ENCODE assay signal across 23 cellular contexts in genomic region chr9:136454026-136454796, GRCh38. TPM values are rescaled to one million over a fixed set of nuclear protein-coding genes. Genes with fewer than 3 reads are reported as not detected.
A peak's percentile ranks its signal among the peaks of the same experiment; 100 is the strongest.
DNase-seq lines count a peak whose midpoint lies in the region; ATAC-seq, FAIRE-seq and TF ChIP-seq lines count a peak whose summit lies in the region.
"Had no signal": no experiment of that assay in that cellular context is flagged by ENCODE, and none has a peak within 500 bp of the region (broad histone marks: within the 10 kb centered on the region; RNA-seq: fewer than 3 reads in every experiment).

No MANE protein-coding gene starts in this region.

- H3K4ac ChIP-seq in IMR-90 (ENCODE audit: low read depth, low read length), result no peak overlapping the region

- H3K9me3 Mint-ChIP-seq in dendritic cell treated with granulocyte-macrophage colony-stimulating factor and Interleukin-4, amounts not matched to agents 40 ng/mL and 50 ng/mL, for 4 days, result no peaks in the 10 kb centered on the region
- no peaks in the 10 kb centered on the region for H3K9me3 Mint-ChIP-seq in neural progenitor cell
- H3K9me3 Mint-ChIP-seq: CD4-positive, CD25-positive, alpha-beta regulatory T cell; H9 had no signal

- H3K23ac ChIP-seq in IMR-90 (ENCODE audit: low read depth, low read length), result no peak overlapping the region

- no TSS peak for BruUV-seq in IMR-90 (replicated peaks; lab: Mats Ljungman, UMichigan)
- BruUV-seq in HepG2 (replicated peaks; lab: Mats Ljungman, UMichigan), result no TSS peak

- no peak overlapping the region for H3K56ac ChIP-seq in IMR-90 (ENCODE audit: extremely low read depth, insufficient read depth, low read length)

- H3K14ac ChIP-seq in IMR-90 (replicated peaks; ENCODE audit: low read depth, low read length), result no peak overlapping the region

- H3K9me3 ChIP-seq in BLaER1 (no peaks in the 10 kb centered on the region), IMR-90 (ENCODE audit: control insufficient read depth, insufficient read depth, low read length) (no peaks in the 10 kb centered on the region), HepG2 (ENCODE audit: low read length) (no peaks in the 10 kb centered on the region), neural progenitor cell (ENCODE audit: low read depth) (no peaks in the 10 kb centered on the region)
- H3K9me3 ChIP-seq: A549, SJCRH30 had no signal

- H3K4me2 ChIP-seq in BLaER1, result peak overlapping the region; percentile 76
- H3K4me2 ChIP-seq in IMR-90 (ENCODE audit: low read depth, low read length), result no peak overlapping the region
- no peak overlapping the region for H3K4me2 ChIP-seq in HepG2 (ENCODE audit: low read depth, low read length)
- H3K4me2 ChIP-seq in neural progenitor cell, result no peak overlapping the region
- H3K4me2 ChIP-seq: A549, KMS-11 had no signal

- peaks cover 100% of the 10 kb centered on the region for H3K36me3 Mint-ChIP-seq in dendritic cell treated with granulocyte-macrophage colony-stimulating factor and Interleukin-4, amounts not matched to agents 40 ng/mL and 50 ng/mL, for 4 days (ENCODE audit: low read depth)
- peaks cover 33% of the 10 kb centered on the region for H3K36me3 Mint-ChIP-seq in neural progenitor cell

- POLR2A ChIA-PET in IMR-90 (lab: Charles Lee; ENCODE audit: unreplicated experiment) (no interaction called here), HepG2 (lab: Yijun Ruan, JAX) (no interaction called here)

- TF ChIP-seq RAD21 in IMR-90 (IDR thresholded peaks at IDR 0.05; ENCODE audit: low read length) (no peak), HepG2 (CRISPR knock-in tag; IDR thresholded peaks at IDR 0.05) (no peak)

- H3K79me1 ChIP-seq in IMR-90 (ENCODE audit: low read depth in 1 of 2, low read length in 2 of 2), result peaks cover 6 to 25% of the 10 kb centered on the region in 2 experiments; a peak in 3 of 4 replicates

- H4K5ac ChIP-seq in IMR-90 (ENCODE audit: low read depth, low read length), result no peak overlapping the region

- H3K4me3 Mint-ChIP-seq in dendritic cell treated with granulocyte-macrophage colony-stimulating factor and Interleukin-4, amounts not matched to agents 40 ng/mL and 50 ng/mL, for 4 days, result no peak overlapping the region
- no peak overlapping the region for H3K4me3 Mint-ChIP-seq in neural progenitor cell
- H3K4me3 Mint-ChIP-seq: B cell, H9 had no signal

- in situ Hi-C loops in IMR-90 (cut with MboI; ENCODE audit: low sequenced_read_pairs) (no loop called here), HepG2 (cut with HindIII; ENCODE audit: extremely low pct_ligation_motif_present, low pct_unique_long_range_greater_than_20kb) (no loop called here)

- H3K27ac Mint-ChIP-seq in dendritic cell treated with granulocyte-macrophage colony-stimulating factor and Interleukin-4, amounts not matched to agents 40 ng/mL and 50 ng/mL, for 4 days, result peak overlapping the region; percentile 17
- no peak overlapping the region for H3K27ac Mint-ChIP-seq in neural progenitor cell
- H3K27ac Mint-ChIP-seq: B cell had no signal

- CTCF ChIA-PET in IMR-90 (lab: Yijun Ruan, JAX), result no interaction called here
- CTCF ChIA-PET in HepG2 (lab: Yijun Ruan, JAX; ENCODE audit: low intra/inter-chr PET ratio, low total read pairs), result no interaction called here

- no peaks in the 10 kb centered on the region for H3K4me1 Mint-ChIP-seq in dendritic cell treated with granulocyte-macrophage colony-stimulating factor and Interleukin-4, amounts not matched to agents 40 ng/mL and 50 ng/mL, for 4 days (ENCODE audit: low read depth)
- H3K4me1 Mint-ChIP-seq in neural progenitor cell, result no peaks in the 10 kb centered on the region
- H3K4me1 Mint-ChIP-seq: B cell, H9 had no signal

- H4K20me1 ChIP-seq in BLaER1 (peaks cover 97% of the 10 kb centered on the region), IMR-90 (ENCODE audit: insufficient read depth, low read length) (peaks cover 14% of the 10 kb centered on the region), HepG2 (ENCODE audit: insufficient read depth, low read length) (no peaks in the 10 kb centered on the region), neural progenitor cell (ENCODE audit: low read depth) (peaks cover 10% of the 10 kb centered on the region)

- TF ChIP-seq POLR2A in IMR-90 (IDR thresholded peaks at IDR 0.05; ENCODE audit: low read depth, low read length) (no peak), HepG2 (IDR thresholded peaks at IDR 0.05; ENCODE audit: insufficient read depth in 1 of 2, low read depth in 2 of 2, low read length in 2 of 2) (no peak)

- H2AFZ ChIP-seq in IMR-90 (replicated peaks; ENCODE audit: low read length, poor library complexity), result no peak overlapping the region
- no peak overlapping the region for H2AFZ ChIP-seq in HepG2 (ENCODE audit: low read length)
- no peak overlapping the region for H2AFZ ChIP-seq in neural progenitor cell (replicated peaks)

- no peak for FAIRE-seq in HepG2 (lab: Jason Lieb, UNC)
- FAIRE-seq: A549 had no signal

- no peak overlapping the region for H2BK5ac ChIP-seq in IMR-90 (ENCODE audit: low read depth, low read length, poor library complexity, severe bottlenecking)

- no peaks in the 10 kb centered on the region for H3K9me1 ChIP-seq in IMR-90 (ENCODE audit: insufficient read depth, low read length)

- DNase-seq in IMR-90, result no peak
- no peak for DNase-seq in HepG2 (ENCODE audit: low spot score)
- no peak for DNase-seq in cerebellum (ENCODE audit: low spot score)
- DNase-seq in substantia nigra (lab: John Stamatoyannopoulos, UW), result no peak
- no peak for DNase-seq in neural progenitor cell (ENCODE audit: low spot score)
- DNase-seq: CD4-positive, CD25-positive, alpha-beta regulatory T cell; COR-L47; DMS 273 treated with DMSO at 0.1 percent for 48 hours; DMS79 treated with DMSO at 0.1 percent for 48 hours; H9; NCI-H1105; NCI-H2029 treated with DMSO at 0.1 percent for 48 hours; NCI-H2171; NCI-H345; NCI-H524; NCI-H774; SJCRH30 had no signal

- no peak for TF ChIP-seq EP300 in HepG2 (IDR thresholded peaks at IDR 0.05; ENCODE audit: low read depth in 2 of 2, low read length in 2 of 2)
- no peak for TF ChIP-seq EP300 in HepG2 (CRISPR knock-in tag; IDR thresholded peaks at IDR 0.05; ENCODE audit: borderline replicate concordance)

- TF ChIP-seq CTCF in IMR-90 (conservative IDR thresholded peaks at IDR 0.05; ENCODE audit: low read depth, low read length) (no peak), HepG2 (CRISPR knock-in tag; IDR thresholded peaks at IDR 0.05) (no peak), neural progenitor cell (IDR thresholded peaks at IDR 0.05) (no peak)

- peak overlapping the region; percentile 36; the same call in 1 of the 2 replicates for H3K9ac ChIP-seq in BLaER1
- no peak overlapping the region for H3K9ac ChIP-seq in IMR-90 (ENCODE audit: low read depth, low read length)
- H3K9ac ChIP-seq in HepG2 (ENCODE audit: insufficient read depth, low read depth, low read length), result no peak overlapping the region
- no peak overlapping the region for H3K9ac ChIP-seq in neural progenitor cell
- H3K9ac ChIP-seq: KMS-11 had no signal

- H4K8ac ChIP-seq in IMR-90 (ENCODE audit: low read depth in 2 of 2, low read length in 2 of 2), result no peak overlapping the region

- no peak overlapping the region for H2BK15ac ChIP-seq in IMR-90 (ENCODE audit: low read depth, low read length)

- peak overlapping the region; percentile 20 for H2AK9ac ChIP-seq in IMR-90 (replicated peaks; ENCODE audit: low read depth, low read length, poor library complexity)

- intact Hi-C loops in IMR-90 (cut with micrococcal nuclease) (no loop called here), HepG2 (cut with micrococcal nuclease; ENCODE audit: unreplicated experiment) (no loop called here)
- intact Hi-C loops in dendritic cell treated with granulocyte-macrophage colony-stimulating factor and Interleukin-4, amounts not matched to agents 40 ng/mL and 50 ng/mL, for 4 days (cut with micrococcal nuclease), result no loop called here

- H3K4me1 ChIP-seq in BLaER1 (peaks cover 66% of the 10 kb centered on the region), IMR-90 (ENCODE audit: control insufficient read depth, insufficient read depth, low read length) (no peaks in the 10 kb centered on the region), HepG2 (ENCODE audit: insufficient read depth, low read length) (no peaks in the 10 kb centered on the region), neural progenitor cell (no peaks in the 10 kb centered on the region)
- H3K4me1 ChIP-seq: A549 had no signal

- H2BK20ac ChIP-seq in IMR-90 (ENCODE audit: low read depth, low read length), result no peak overlapping the region

- no peaks in the 10 kb centered on the region for H3F3A ChIP-seq in neural progenitor cell (ENCODE audit: low read depth)

- H3K36me3 ChIP-seq in BLaER1, result peaks cover 92% of the 10 kb centered on the region
- H3K36me3 ChIP-seq in IMR-90 (ENCODE audit: control insufficient read depth, insufficient read depth, low read length), result peaks cover 75% of the 10 kb centered on the region
- peaks cover 43 to 77% of the 10 kb centered on the region in 2 experiments; a peak in 4 of 5 replicates for H3K36me3 ChIP-seq in HepG2 (replicated peaks in 1 of 2; ENCODE audit: control insufficient read depth in 1 of 2, insufficient read depth in 2 of 2, low read length in 2 of 2)
- H3K36me3 ChIP-seq in neural progenitor cell, result no peaks in the 10 kb centered on the region

- no peaks in the 10 kb centered on the region for H3K27me3 ChIP-seq in BLaER1
- no peaks in the 10 kb centered on the region for H3K27me3 ChIP-seq in IMR-90 (ENCODE audit: control insufficient read depth, insufficient read depth, low read length)
- H3K27me3 ChIP-seq in HepG2 (ENCODE audit: control insufficient read depth in 1 of 2, insufficient read depth in 2 of 2, low read length in 2 of 2), result no peaks in the 10 kb centered on the region
- H3K27me3 ChIP-seq in neural progenitor cell, result no peaks in the 10 kb centered on the region
- H3K27me3 ChIP-seq: SJCRH30 had no signal

- no peaks in the 10 kb centered on the region for H3K79me2 ChIP-seq in HepG2 (ENCODE audit: insufficient read depth, low read length)
- no peaks in the 10 kb centered on the region for H3K79me2 ChIP-seq in neural progenitor cell (ENCODE audit: low read depth)

- no peak overlapping the region for H3K18ac ChIP-seq in IMR-90 (ENCODE audit: low read depth, low read length)

- H3K27me3 Mint-ChIP-seq in dendritic cell treated with granulocyte-macrophage colony-stimulating factor and Interleukin-4, amounts not matched to agents 40 ng/mL and 50 ng/mL, for 4 days, result no peaks in the 10 kb centered on the region
- H3K27me3 Mint-ChIP-seq in neural progenitor cell (ENCODE audit: insufficient read depth, low read depth), result peaks cover 7% of the 10 kb centered on the region
- H3K27me3 Mint-ChIP-seq: B cell; CD4-positive, CD25-positive, alpha-beta regulatory T cell had no signal

- H3K27ac ChIP-seq in BLaER1 (peak overlapping the region; percentile 65), IMR-90 (ENCODE audit: insufficient read depth, low read length) (no peak overlapping the region), HepG2 (ENCODE audit: extremely low read length, insufficient read depth, low read length) (no peak overlapping the region), substantia nigra (ENCODE audit: low read depth, low read length, poor library complexity, severe bottlenecking) (no peak overlapping the region), neural progenitor cell (no peak overlapping the region)
- H3K27ac ChIP-seq: A549, HL-60, KMS-11, SJCRH30 had no signal

- ATAC-seq in IMR-90 (ENCODE audit: low read depth) (no peak), HepG2 (no peak; the same call in 2 of the 3 replicates)

- 82% methylated on average over 3 of the region's 25 CpGs; no CpG with 5 or more reads in 1 of the 2 experiments for WGBS in IMR-90 (ENCODE audit: extremely low coverage in 2 of 2, insufficient read length in 1 of 2), 2 experiments
- 98% methylated on average over 22 of the region's 25 CpGs for WGBS in HepG2 (ENCODE audit: low lambda C conversion rate)

- no peak overlapping the region for H4K91ac ChIP-seq in IMR-90 (ENCODE audit: insufficient read depth, low read depth, low read length)

- no peak overlapping the region for H2AK5ac ChIP-seq in IMR-90 (ENCODE audit: low read depth, low read length)

- dilution Hi-C loops in IMR-90 (cut with HindIII; ENCODE audit: low sequenced_read_pairs, unreplicated experiment), result no loop called here

- no peak overlapping the region for H3K4me3 ChIP-seq in BLaER1
- no peak overlapping the region for H3K4me3 ChIP-seq in IMR-90 (ENCODE audit: insufficient read depth, low read depth, low read length)
- no peak overlapping the region for H3K4me3 ChIP-seq in HepG2 (replicated peaks in 1 of 3; ENCODE audit: insufficient read depth in 1 of 3, low read depth in 2 of 3, low read length in 3 of 3)
- no peak overlapping the region for H3K4me3 ChIP-seq in neural progenitor cell
- H3K4me3 ChIP-seq: A549, SJCRH30 had no signal

- no peak overlapping the region for H2BK120ac ChIP-seq in IMR-90 (ENCODE audit: low read depth, low read length)

RNA-seq across cellular contexts. Expression of gene INPP5E, which starts 14.6 kb away (rescaled TPM):
- 1.6 and 1.9 TPM in 2 replicates for total RNA-seq in IMR-90 (2012; rRNA removed)
- polyA plus RNA-seq in IMR-90 (2012; rRNA removed), result 9.4 and 11.0 TPM in 2 replicates
- 6.8 and 9.8 TPM in 2 replicates for polyA plus RNA-seq in IMR-90 (2012; cell fraction: cytosol; rRNA removed)
- polyA plus RNA-seq in IMR-90 (2012; cell fraction: nucleus; rRNA removed; ENCODE audit: low replicate concordance), result 46.1 and 80.7 TPM in 2 replicates
- 3.0 and 5.5 TPM in 2 replicates for total RNA-seq in HepG2 (2016; rRNA removed; fragmentation: Illumina TruSeq; extraction: Trizol)
- total RNA-seq in HepG2 (2016; cell fraction: cytosol; rRNA removed; fragmentation: Illumina TruSeq; extraction: Trizol; ENCODE audit: low read depth), result 0.91 and 1.3 TPM in 2 replicates
- 2.7 and 5.4 TPM in 2 replicates for total RNA-seq in HepG2 (2016; cell fraction: insoluble cytoplasmic fraction; rRNA removed; fragmentation: Illumina TruSeq; extraction: Trizol)
- total RNA-seq in HepG2 (2016; cell fraction: membrane; rRNA removed; fragmentation: Illumina TruSeq; extraction: Trizol), result 3.3 and 3.4 TPM in 2 replicates
- 5.6 and 6.0 TPM in 2 replicates for total RNA-seq in HepG2 (2016; cell fraction: nucleus; rRNA removed; fragmentation: Illumina TruSeq; extraction: Trizol)
- polyA plus RNA-seq in HepG2 (2011; rRNA removed), result 5.5 and 7.5 TPM in 2 replicates
- 3.2 and 4.1 TPM in 2 replicates for polyA plus RNA-seq in HepG2 (2011; cell fraction: cytosol; rRNA removed)
- polyA plus RNA-seq in HepG2 (2011; cell fraction: nucleus; rRNA removed), result 45.5 and 51.1 TPM in 2 replicates
- 3.7 and 5.4 TPM in 2 replicates for polyA plus RNA-seq in HepG2 (2012)
- 0.89 and 1.0 TPM in 2 replicates for polyA plus RNA-seq in HepG2 (2016; cell fraction: cytosol; fragmentation: Illumina TruSeq; extraction: Trizol; ENCODE audit: low read depth)
- 4.0 and 5.3 TPM in 2 replicates for polyA plus RNA-seq in HepG2 (2016; cell fraction: insoluble cytoplasmic fraction; fragmentation: Illumina TruSeq; extraction: Trizol; ENCODE audit: low read depth)
- polyA plus RNA-seq in HepG2 (2016; cell fraction: membrane; fragmentation: Illumina TruSeq; extraction: Trizol; ENCODE audit: low read depth), result 2.6 and 3.1 TPM in 2 replicates
- 22.1 and 22.8 TPM in 2 replicates for polyA plus RNA-seq in HepG2 (2016; cell fraction: nucleus; fragmentation: Illumina TruSeq; extraction: Trizol; ENCODE audit: insufficient read depth, low read depth)
- 5.4 and 5.9 TPM in 2 replicates for polyA minus RNA-seq in HepG2 (2011; rRNA and poly(A)+ RNA removed; ENCODE audit: low replicate concordance)
- polyA minus RNA-seq in HepG2 (2011; cell fraction: cytosol; rRNA and poly(A)+ RNA removed), result 2.7 and 3.1 TPM in 2 replicates
- polyA minus RNA-seq in HepG2 (2011; cell fraction: nucleus; rRNA and poly(A)+ RNA removed), result 5.8 and 7.5 TPM in 2 replicates
- 11.1 TPM for total RNA-seq in cerebellum
- 8.8 and 23.6 TPM in 2 replicates for total RNA-seq in neural progenitor cell (ENCODE audit: low replicate concordance)

RNA-seq across cellular contexts. Expression of gene SEC16A, which starts 28.6 kb away (rescaled TPM):
- 12.2 and 12.8 TPM in 2 replicates for total RNA-seq in IMR-90 (2012; rRNA removed)
- polyA plus RNA-seq in IMR-90 (2012; rRNA removed), result 42.2 and 48.1 TPM in 2 replicates
- 26.9 and 29.1 TPM in 2 replicates for polyA plus RNA-seq in IMR-90 (2012; cell fraction: cytosol; rRNA removed)
- 106 and 130 TPM in 2 replicates for polyA plus RNA-seq in IMR-90 (2012; cell fraction: nucleus; rRNA removed; ENCODE audit: low replicate concordance)
- total RNA-seq in HepG2 (2016; rRNA removed; fragmentation: Illumina TruSeq; extraction: Trizol), result 15.9 and 27.7 TPM in 2 replicates
- 3.9 TPM in 2 replicates for total RNA-seq in HepG2 (2016; cell fraction: cytosol; rRNA removed; fragmentation: Illumina TruSeq; extraction: Trizol; ENCODE audit: low read depth)
- total RNA-seq in HepG2 (2016; cell fraction: insoluble cytoplasmic fraction; rRNA removed; fragmentation: Illumina TruSeq; extraction: Trizol), result 15.7 and 21.0 TPM in 2 replicates
- 12.2 and 12.3 TPM in 2 replicates for total RNA-seq in HepG2 (2016; cell fraction: membrane; rRNA removed; fragmentation: Illumina TruSeq; extraction: Trizol)
- 25.4 and 28.9 TPM in 2 replicates for total RNA-seq in HepG2 (2016; cell fraction: nucleus; rRNA removed; fragmentation: Illumina TruSeq; extraction: Trizol)
- 17.9 and 18.9 TPM in 2 replicates for polyA plus RNA-seq in HepG2 (2011; rRNA removed)
- 12.7 and 13.2 TPM in 2 replicates for polyA plus RNA-seq in HepG2 (2011; cell fraction: cytosol; rRNA removed)
- 71.0 and 81.7 TPM in 2 replicates for polyA plus RNA-seq in HepG2 (2011; cell fraction: nucleus; rRNA removed)
- 26.1 and 28.5 TPM in 2 replicates for polyA plus RNA-seq in HepG2 (2012)
- 2.6 and 3.4 TPM in 2 replicates for polyA plus RNA-seq in HepG2 (2016; cell fraction: cytosol; fragmentation: Illumina TruSeq; extraction: Trizol; ENCODE audit: low read depth)
- 29.5 and 38.6 TPM in 2 replicates for polyA plus RNA-seq in HepG2 (2016; cell fraction: insoluble cytoplasmic fraction; fragmentation: Illumina TruSeq; extraction: Trizol; ENCODE audit: low read depth)
- 7.1 and 8.4 TPM in 2 replicates for polyA plus RNA-seq in HepG2 (2016; cell fraction: membrane; fragmentation: Illumina TruSeq; extraction: Trizol; ENCODE audit: low read depth)
- polyA plus RNA-seq in HepG2 (2016; cell fraction: nucleus; fragmentation: Illumina TruSeq; extraction: Trizol; ENCODE audit: insufficient read depth, low read depth), result 72.9 and 74.4 TPM in 2 replicates
- 29.0 and 33.5 TPM in 2 replicates for polyA minus RNA-seq in HepG2 (2011; rRNA and poly(A)+ RNA removed; ENCODE audit: low replicate concordance)
- polyA minus RNA-seq in HepG2 (2011; cell fraction: cytosol; rRNA and poly(A)+ RNA removed), result 27.1 and 28.7 TPM in 2 replicates
- 24.8 and 24.9 TPM in 2 replicates for polyA minus RNA-seq in HepG2 (2011; cell fraction: nucleus; rRNA and poly(A)+ RNA removed)
- 18.4 TPM for total RNA-seq in cerebellum
- total RNA-seq in neural progenitor cell (ENCODE audit: low replicate concordance), result 16.8 and 23.8 TPM in 2 replicates

RNA-seq across cellular contexts. Expression of gene PMPCA, which starts 43.8 kb away (rescaled TPM):
- total RNA-seq in IMR-90 (2012; rRNA removed) (62.6 and 86.7 TPM in 2 replicates), HepG2 (2016; rRNA removed; fragmentation: Illumina TruSeq; extraction: Trizol) (75.7 and 88.4 TPM in 2 replicates), cerebellum (20.8 TPM), neural progenitor cell (ENCODE audit: low replicate concordance) (51.3 and 65.3 TPM in 2 replicates)
- polyA plus RNA-seq in IMR-90 (2012; rRNA removed) (95.8 and 102 TPM in 2 replicates), HepG2 (2011; rRNA removed) (70.2 and 80.2 TPM in 2 replicates)
- polyA plus RNA-seq in IMR-90 (2012; cell fraction: cytosol; rRNA removed), result 61.2 and 75.2 TPM in 2 replicates
- polyA plus RNA-seq in IMR-90 (2012; cell fraction: nucleus; rRNA removed; ENCODE audit: low replicate concordance), result 216 and 222 TPM in 2 replicates
- 14.1 and 15.7 TPM in 2 replicates for total RNA-seq in HepG2 (2016; cell fraction: cytosol; rRNA removed; fragmentation: Illumina TruSeq; extraction: Trizol; ENCODE audit: low read depth)
- total RNA-seq in HepG2 (2016; cell fraction: insoluble cytoplasmic fraction; rRNA removed; fragmentation: Illumina TruSeq; extraction: Trizol), result 70.5 and 92.4 TPM in 2 replicates
- total RNA-seq in HepG2 (2016; cell fraction: membrane; rRNA removed; fragmentation: Illumina TruSeq; extraction: Trizol), result 21.9 and 22.0 TPM in 2 replicates
- total RNA-seq in HepG2 (2016; cell fraction: nucleus; rRNA removed; fragmentation: Illumina TruSeq; extraction: Trizol), result 58.2 and 62.3 TPM in 2 replicates
- polyA plus RNA-seq in HepG2 (2011; cell fraction: cytosol; rRNA removed), result 44.9 and 55.2 TPM in 2 replicates
- 206 and 222 TPM in 2 replicates for polyA plus RNA-seq in HepG2 (2011; cell fraction: nucleus; rRNA removed)
- 41.5 and 108 TPM in 2 replicates for polyA plus RNA-seq in HepG2 (2012)
- polyA plus RNA-seq in HepG2 (2016; cell fraction: cytosol; fragmentation: Illumina TruSeq; extraction: Trizol; ENCODE audit: low read depth), result 10.1 and 10.7 TPM in 2 replicates
- polyA plus RNA-seq in HepG2 (2016; cell fraction: insoluble cytoplasmic fraction; fragmentation: Illumina TruSeq; extraction: Trizol; ENCODE audit: low read depth), result 86.9 and 90.6 TPM in 2 replicates
- polyA plus RNA-seq in HepG2 (2016; cell fraction: membrane; fragmentation: Illumina TruSeq; extraction: Trizol; ENCODE audit: low read depth), result 13.3 and 15.7 TPM in 2 replicates
- 114 and 129 TPM in 2 replicates for polyA plus RNA-seq in HepG2 (2016; cell fraction: nucleus; fragmentation: Illumina TruSeq; extraction: Trizol; ENCODE audit: insufficient read depth, low read depth)
- 57.2 and 74.5 TPM in 2 replicates for polyA minus RNA-seq in HepG2 (2011; rRNA and poly(A)+ RNA removed; ENCODE audit: low replicate concordance)
- 22.3 and 23.8 TPM in 2 replicates for polyA minus RNA-seq in HepG2 (2011; cell fraction: cytosol; rRNA and poly(A)+ RNA removed)
- 42.0 and 54.2 TPM in 2 replicates for polyA minus RNA-seq in HepG2 (2011; cell fraction: nucleus; rRNA and poly(A)+ RNA removed)

RNA-seq across cellular contexts. Expression of gene ENTR1, which starts 43.8 kb away (rescaled TPM):
- total RNA-seq in IMR-90 (2012; rRNA removed) (14.5 and 17.2 TPM in 2 replicates), HepG2 (2016; rRNA removed; fragmentation: Illumina TruSeq; extraction: Trizol) (56.6 and 76.4 TPM in 2 replicates), cerebellum (18.3 TPM), neural progenitor cell (ENCODE audit: low replicate concordance) (34.9 and 52.3 TPM in 2 replicates)
- polyA plus RNA-seq in IMR-90 (2012; rRNA removed) (34.9 and 37.3 TPM in 2 replicates), HepG2 (2011; rRNA removed) (70.1 and 84.2 TPM in 2 replicates)
- 30.9 and 32.0 TPM in 2 replicates for polyA plus RNA-seq in IMR-90 (2012; cell fraction: cytosol; rRNA removed)
- 139 and 181 TPM in 2 replicates for polyA plus RNA-seq in IMR-90 (2012; cell fraction: nucleus; rRNA removed; ENCODE audit: low replicate concordance)
- total RNA-seq in HepG2 (2016; cell fraction: cytosol; rRNA removed; fragmentation: Illumina TruSeq; extraction: Trizol; ENCODE audit: low read depth), result 47.6 and 52.6 TPM in 2 replicates
- 51.9 and 75.7 TPM in 2 replicates for total RNA-seq in HepG2 (2016; cell fraction: insoluble cytoplasmic fraction; rRNA removed; fragmentation: Illumina TruSeq; extraction: Trizol)
- 90.1 and 92.9 TPM in 2 replicates for total RNA-seq in HepG2 (2016; cell fraction: membrane; rRNA removed; fragmentation: Illumina TruSeq; extraction: Trizol)
- 59.2 and 73.6 TPM in 2 replicates for total RNA-seq in HepG2 (2016; cell fraction: nucleus; rRNA removed; fragmentation: Illumina TruSeq; extraction: Trizol)
- 35.5 and 40.6 TPM in 2 replicates for polyA plus RNA-seq in HepG2 (2011; cell fraction: cytosol; rRNA removed)
- 236 and 246 TPM in 2 replicates for polyA plus RNA-seq in HepG2 (2011; cell fraction: nucleus; rRNA removed)
- polyA plus RNA-seq in HepG2 (2012), result 48.1 and 65.0 TPM in 2 replicates
- 47.0 and 48.8 TPM in 2 replicates for polyA plus RNA-seq in HepG2 (2016; cell fraction: cytosol; fragmentation: Illumina TruSeq; extraction: Trizol; ENCODE audit: low read depth)
- polyA plus RNA-seq in HepG2 (2016; cell fraction: insoluble cytoplasmic fraction; fragmentation: Illumina TruSeq; extraction: Trizol; ENCODE audit: low read depth), result 57.5 and 58.8 TPM in 2 replicates
- polyA plus RNA-seq in HepG2 (2016; cell fraction: membrane; fragmentation: Illumina TruSeq; extraction: Trizol; ENCODE audit: low read depth), result 70.9 TPM in 2 replicates
- 178 and 194 TPM in 2 replicates for polyA plus RNA-seq in HepG2 (2016; cell fraction: nucleus; fragmentation: Illumina TruSeq; extraction: Trizol; ENCODE audit: insufficient read depth, low read depth)
- polyA minus RNA-seq in HepG2 (2011; rRNA and poly(A)+ RNA removed; ENCODE audit: low replicate concordance), result 57.8 and 122 TPM in 2 replicates
- polyA minus RNA-seq in HepG2 (2011; cell fraction: cytosol; rRNA and poly(A)+ RNA removed), result 17.6 and 22.7 TPM in 2 replicates
- 46.1 and 48.1 TPM in 2 replicates for polyA minus RNA-seq in HepG2 (2011; cell fraction: nucleus; rRNA and poly(A)+ RNA removed)

RNA-seq across cellular contexts. Expression of gene SNAPC4, which starts 54.2 kb away (rescaled TPM):
- total RNA-seq in IMR-90 (2012; rRNA removed) (2.5 and 3.1 TPM in 2 replicates), HepG2 (2016; rRNA removed; fragmentation: Illumina TruSeq; extraction: Trizol) (4.3 and 6.0 TPM in 2 replicates), cerebellum (6.3 TPM), neural progenitor cell (ENCODE audit: low replicate concordance) (6.8 and 16.5 TPM in 2 replicates)
- polyA plus RNA-seq in IMR-90 (2012; rRNA removed) (6.5 and 7.6 TPM in 2 replicates), HepG2 (2011; rRNA removed) (2.0 and 3.3 TPM in 2 replicates)
- 3.2 and 3.7 TPM in 2 replicates for polyA plus RNA-seq in IMR-90 (2012; cell fraction: cytosol; rRNA removed)
- 42.0 and 62.6 TPM in 2 replicates for polyA plus RNA-seq in IMR-90 (2012; cell fraction: nucleus; rRNA removed; ENCODE audit: low replicate concordance)
- 0.51 and 0.88 TPM in 2 replicates for total RNA-seq in HepG2 (2016; cell fraction: cytosol; rRNA removed; fragmentation: Illumina TruSeq; extraction: Trizol; ENCODE audit: low read depth)
- total RNA-seq in HepG2 (2016; cell fraction: insoluble cytoplasmic fraction; rRNA removed; fragmentation: Illumina TruSeq; extraction: Trizol), result 3.9 and 6.1 TPM in 2 replicates
- 1.5 TPM in 2 replicates for total RNA-seq in HepG2 (2016; cell fraction: membrane; rRNA removed; fragmentation: Illumina TruSeq; extraction: Trizol)
- total RNA-seq in HepG2 (2016; cell fraction: nucleus; rRNA removed; fragmentation: Illumina TruSeq; extraction: Trizol), result 7.0 and 9.4 TPM in 2 replicates
- 1.0 and 1.7 TPM in 2 replicates for polyA plus RNA-seq in HepG2 (2011; cell fraction: cytosol; rRNA removed)
- 20.5 and 27.4 TPM in 2 replicates for polyA plus RNA-seq in HepG2 (2011; cell fraction: nucleus; rRNA removed)
- polyA plus RNA-seq in HepG2 (2012), result 3.3 TPM in 2 replicates
- 0.61 and 0.67 TPM in 2 replicates for polyA plus RNA-seq in HepG2 (2016; cell fraction: cytosol; fragmentation: Illumina TruSeq; extraction: Trizol; ENCODE audit: low read depth)
- polyA plus RNA-seq in HepG2 (2016; cell fraction: insoluble cytoplasmic fraction; fragmentation: Illumina TruSeq; extraction: Trizol; ENCODE audit: low read depth), result 3.3 and 4.8 TPM in 2 replicates
- polyA plus RNA-seq in HepG2 (2016; cell fraction: membrane; fragmentation: Illumina TruSeq; extraction: Trizol; ENCODE audit: low read depth), result 1.2 and 1.3 TPM in 2 replicates
- polyA plus RNA-seq in HepG2 (2016; cell fraction: nucleus; fragmentation: Illumina TruSeq; extraction: Trizol; ENCODE audit: insufficient read depth, low read depth), result 37.0 and 38.1 TPM in 2 replicates
- polyA minus RNA-seq in HepG2 (2011; rRNA and poly(A)+ RNA removed; ENCODE audit: low replicate concordance), result 1.5 and 5.2 TPM in 2 replicates
- 0.53 and 1.1 TPM in 2 replicates for polyA minus RNA-seq in HepG2 (2011; cell fraction: cytosol; rRNA and poly(A)+ RNA removed)
- polyA minus RNA-seq in HepG2 (2011; cell fraction: nucleus; rRNA and poly(A)+ RNA removed), result 6.3 and 6.8 TPM in 2 replicates
